In the genomic region with DNA sequence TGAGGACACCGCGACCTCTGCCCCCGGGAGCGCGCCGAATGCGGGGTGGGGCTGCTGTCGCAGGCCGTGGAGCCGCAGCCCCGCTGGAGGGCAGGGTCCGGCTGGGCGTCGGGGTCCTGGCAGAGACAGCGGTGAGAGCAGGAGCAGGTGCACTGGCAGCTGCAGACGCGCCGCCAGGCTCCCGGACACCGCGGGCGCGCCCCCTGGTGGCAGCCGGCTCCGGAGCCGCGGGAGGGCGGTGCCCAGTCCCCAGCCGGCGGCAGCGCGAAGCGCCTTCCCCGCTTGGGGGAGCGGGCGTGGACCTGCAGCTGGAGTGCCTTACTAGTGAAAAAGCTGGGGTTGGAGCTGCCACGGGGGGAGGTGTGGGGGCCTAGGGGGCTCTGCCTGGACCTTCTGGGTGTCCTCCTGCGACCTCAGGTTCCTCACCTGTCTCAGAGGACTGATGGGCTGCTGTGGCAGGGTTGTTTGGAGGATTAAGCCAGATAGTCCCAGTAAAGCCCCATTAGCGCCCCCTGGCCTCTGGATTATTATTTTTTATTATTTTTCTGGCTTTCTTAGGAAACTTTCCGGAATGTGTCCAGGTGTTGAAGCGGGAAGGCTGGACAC, we compare ENCODE assay signal across 1 cellular context.
TF ChIP-seq lines count a peak whose summit lies in the region.

No MANE protein-coding gene starts in this region.

TF ChIP-seq in HepG2, 621 proteins besides CTCF, POLR2A, EP300 and RAD21 (continued from another document and continues in another):
- TF ChIP-seq, protein P1, sequence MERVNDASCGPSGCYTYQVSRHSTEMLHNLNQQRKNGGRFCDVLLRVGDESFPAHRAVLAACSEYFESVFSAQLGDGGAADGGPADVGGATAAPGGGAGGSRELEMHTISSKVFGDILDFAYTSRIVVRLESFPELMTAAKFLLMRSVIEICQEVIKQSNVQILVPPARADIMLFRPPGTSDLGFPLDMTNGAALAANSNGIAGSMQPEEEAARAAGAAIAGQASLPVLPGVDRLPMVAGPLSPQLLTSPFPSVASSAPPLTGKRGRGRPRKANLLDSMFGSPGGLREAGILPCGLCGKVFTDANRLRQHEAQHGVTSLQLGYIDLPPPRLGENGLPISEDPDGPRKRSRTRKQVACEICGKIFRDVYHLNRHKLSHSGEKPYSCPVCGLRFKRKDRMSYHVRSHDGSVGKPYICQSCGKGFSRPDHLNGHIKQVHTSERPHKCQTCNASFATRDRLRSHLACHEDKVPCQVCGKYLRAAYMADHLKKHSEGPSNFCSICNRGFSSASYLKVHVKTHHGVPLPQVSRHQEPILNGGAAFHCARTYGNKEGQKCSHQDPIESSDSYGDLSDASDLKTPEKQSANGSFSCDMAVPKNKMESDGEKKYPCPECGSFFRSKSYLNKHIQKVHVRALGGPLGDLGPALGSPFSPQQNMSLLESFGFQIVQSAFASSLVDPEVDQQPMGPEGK (CRISPR knock-in tag; IDR thresholded peaks at IDR 0.05), result peak; percentile 27; the same call in 1 of the 2 replicates
- TF ChIP-seq ZNF766 (CRISPR knock-in tag; IDR thresholded peaks at IDR 0.05; ENCODE audit: borderline replicate concordance) (0 out of 2 replicates have a peak, but pooled peaks have one; percentile 45), ZNF607 (CRISPR knock-in tag; IDR thresholded peaks at IDR 0.05; ENCODE audit: borderline replicate concordance) (peak; percentile 54; the same call in 1 of the 2 replicates), MXD4 (CRISPR knock-in tag; IDR thresholded peaks at IDR 0.05) (0 out of 2 replicates have a peak, but pooled peaks have one; percentile 34), YY1 (IDR thresholded peaks at IDR 0.05; ENCODE audit: insufficient read depth, insufficient replicate concordance, low read depth, low read length) (peak; percentile 55), SOX5 (CRISPR knock-in tag; IDR thresholded peaks at IDR 0.05; ENCODE audit: borderline replicate concordance) (0 out of 2 replicates have a peak, but pooled peaks have one; percentile 16), SAP130 (CRISPR knock-in tag; IDR thresholded peaks at IDR 0.05; ENCODE audit: low read depth) (peak; percentile 49), REPIN1 (CRISPR knock-in tag; IDR thresholded peaks at IDR 0.05; ENCODE audit: borderline replicate concordance, low read depth) (peak; percentile 61; the same call in 1 of the 2 replicates), SKI (IDR thresholded peaks at IDR 0.05; ENCODE audit: partially characterized antibody) (peak; percentile 71), ZNF331 (CRISPR knock-in tag; IDR thresholded peaks at IDR 0.05) (peak; percentile 19; the same call in 1 of the 2 replicates), ZNF772 (CRISPR knock-in tag; IDR thresholded peaks at IDR 0.05) (peak; percentile 39; the same call in 1 of the 2 replicates), KDM2A (CRISPR knock-in tag; IDR thresholded peaks at IDR 0.05; ENCODE audit: borderline replicate concordance, low read depth) (peak; percentile 59; the same call in 1 of the 2 replicates), MIER3 (CRISPR knock-in tag; IDR thresholded peaks at IDR 0.05; ENCODE audit: borderline replicate concordance) (0 out of 2 replicates have a peak, but pooled peaks have one; percentile 24), HOXA3 (CRISPR knock-in tag; IDR thresholded peaks at IDR 0.05) (peak; percentile 25; the same call in 1 of the 2 replicates), ATF7-NPFF (CRISPR knock-in tag; IDR thresholded peaks at IDR 0.05; ENCODE audit: low read depth) (0 out of 2 replicates have a peak, but pooled peaks have one; percentile 44), IRX3 (CRISPR knock-in tag; IDR thresholded peaks at IDR 0.05; ENCODE audit: borderline replicate concordance, low read depth) (0 out of 2 replicates have a peak, but pooled peaks have one; percentile 40), KLF12 (CRISPR knock-in tag; IDR thresholded peaks at IDR 0.05; ENCODE audit: borderline replicate concordance) (peak; percentile 83; the same call in 1 of the 2 replicates), ZSCAN31 (CRISPR knock-in tag; IDR thresholded peaks at IDR 0.05; ENCODE audit: low read depth) (peak; percentile 48), ARNT2 (CRISPR knock-in tag; IDR thresholded peaks at IDR 0.05; ENCODE audit: low read depth) (peak; percentile 59; the same call in 1 of the 2 replicates), ZNF34 (CRISPR knock-in tag; IDR thresholded peaks at IDR 0.05; ENCODE audit: borderline replicate concordance) (0 out of 2 replicates have a peak, but pooled peaks have one; percentile 30)
- TF ChIP-seq, protein P2, sequence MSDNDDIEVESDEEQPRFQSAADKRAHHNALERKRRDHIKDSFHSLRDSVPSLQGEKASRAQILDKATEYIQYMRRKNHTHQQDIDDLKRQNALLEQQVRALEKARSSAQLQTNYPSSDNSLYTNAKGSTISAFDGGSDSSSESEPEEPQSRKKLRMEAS (IDR thresholded peaks at IDR 0.05), result peak; percentile 45; the same call in 1 of the 2 replicates
- TF ChIP-seq, protein P3, sequence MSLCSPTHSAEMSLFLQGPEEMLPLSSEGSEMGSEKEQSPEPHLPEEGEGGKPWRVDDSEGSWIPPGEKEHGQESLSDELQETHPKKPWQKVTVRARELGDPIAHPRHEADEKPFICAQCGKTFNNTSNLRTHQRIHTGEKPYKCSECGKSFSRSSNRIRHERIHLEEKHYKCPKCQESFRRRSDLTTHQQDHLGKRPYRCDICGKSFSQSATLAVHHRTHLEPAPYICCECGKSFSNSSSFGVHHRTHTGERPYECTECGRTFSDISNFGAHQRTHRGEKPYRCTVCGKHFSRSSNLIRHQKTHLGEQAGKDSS (CRISPR knock-in tag; IDR thresholded peaks at IDR 0.05; ENCODE audit: borderline replicate concordance, low read depth), result 0 out of 2 replicates have a peak, but pooled peaks have one; percentile 29
- TF ChIP-seq, protein P4, sequence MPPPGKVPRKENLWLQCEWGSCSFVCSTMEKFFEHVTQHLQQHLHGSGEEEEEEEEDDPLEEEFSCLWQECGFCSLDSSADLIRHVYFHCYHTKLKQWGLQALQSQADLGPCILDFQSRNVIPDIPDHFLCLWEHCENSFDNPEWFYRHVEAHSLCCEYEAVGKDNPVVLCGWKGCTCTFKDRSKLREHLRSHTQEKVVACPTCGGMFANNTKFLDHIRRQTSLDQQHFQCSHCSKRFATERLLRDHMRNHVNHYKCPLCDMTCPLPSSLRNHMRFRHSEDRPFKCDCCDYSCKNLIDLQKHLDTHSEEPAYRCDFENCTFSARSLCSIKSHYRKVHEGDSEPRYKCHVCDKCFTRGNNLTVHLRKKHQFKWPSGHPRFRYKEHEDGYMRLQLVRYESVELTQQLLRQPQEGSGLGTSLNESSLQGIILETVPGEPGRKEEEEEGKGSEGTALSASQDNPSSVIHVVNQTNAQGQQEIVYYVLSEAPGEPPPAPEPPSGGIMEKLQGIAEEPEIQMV (CRISPR knock-in tag; IDR thresholded peaks at IDR 0.05; ENCODE audit: low read depth), result 0 out of 2 replicates have a peak, but pooled peaks have one; percentile 18
- TF ChIP-seq, protein P5, sequence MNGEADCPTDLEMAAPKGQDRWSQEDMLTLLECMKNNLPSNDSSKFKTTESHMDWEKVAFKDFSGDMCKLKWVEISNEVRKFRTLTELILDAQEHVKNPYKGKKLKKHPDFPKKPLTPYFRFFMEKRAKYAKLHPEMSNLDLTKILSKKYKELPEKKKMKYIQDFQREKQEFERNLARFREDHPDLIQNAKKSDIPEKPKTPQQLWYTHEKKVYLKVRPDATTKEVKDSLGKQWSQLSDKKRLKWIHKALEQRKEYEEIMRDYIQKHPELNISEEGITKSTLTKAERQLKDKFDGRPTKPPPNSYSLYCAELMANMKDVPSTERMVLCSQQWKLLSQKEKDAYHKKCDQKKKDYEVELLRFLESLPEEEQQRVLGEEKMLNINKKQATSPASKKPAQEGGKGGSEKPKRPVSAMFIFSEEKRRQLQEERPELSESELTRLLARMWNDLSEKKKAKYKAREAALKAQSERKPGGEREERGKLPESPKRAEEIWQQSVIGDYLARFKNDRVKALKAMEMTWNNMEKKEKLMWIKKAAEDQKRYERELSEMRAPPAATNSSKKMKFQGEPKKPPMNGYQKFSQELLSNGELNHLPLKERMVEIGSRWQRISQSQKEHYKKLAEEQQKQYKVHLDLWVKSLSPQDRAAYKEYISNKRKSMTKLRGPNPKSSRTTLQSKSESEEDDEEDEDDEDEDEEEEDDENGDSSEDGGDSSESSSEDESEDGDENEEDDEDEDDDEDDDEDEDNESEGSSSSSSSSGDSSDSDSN (CRISPR knock-in tag; IDR thresholded peaks at IDR 0.05), result peak; percentile 63; the same call in 1 of the 2 replicates
- TF ChIP-seq, protein P6, sequence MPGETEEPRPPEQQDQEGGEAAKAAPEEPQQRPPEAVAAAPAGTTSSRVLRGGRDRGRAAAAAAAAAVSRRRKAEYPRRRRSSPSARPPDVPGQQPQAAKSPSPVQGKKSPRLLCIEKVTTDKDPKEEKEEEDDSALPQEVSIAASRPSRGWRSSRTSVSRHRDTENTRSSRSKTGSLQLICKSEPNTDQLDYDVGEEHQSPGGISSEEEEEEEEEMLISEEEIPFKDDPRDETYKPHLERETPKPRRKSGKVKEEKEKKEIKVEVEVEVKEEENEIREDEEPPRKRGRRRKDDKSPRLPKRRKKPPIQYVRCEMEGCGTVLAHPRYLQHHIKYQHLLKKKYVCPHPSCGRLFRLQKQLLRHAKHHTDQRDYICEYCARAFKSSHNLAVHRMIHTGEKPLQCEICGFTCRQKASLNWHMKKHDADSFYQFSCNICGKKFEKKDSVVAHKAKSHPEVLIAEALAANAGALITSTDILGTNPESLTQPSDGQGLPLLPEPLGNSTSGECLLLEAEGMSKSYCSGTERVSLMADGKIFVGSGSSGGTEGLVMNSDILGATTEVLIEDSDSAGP (CRISPR knock-in tag; IDR thresholded peaks at IDR 0.05; ENCODE audit: borderline replicate concordance), result peak; percentile 70; the same call in 1 of the 2 replicates
- TF ChIP-seq, protein P7, sequence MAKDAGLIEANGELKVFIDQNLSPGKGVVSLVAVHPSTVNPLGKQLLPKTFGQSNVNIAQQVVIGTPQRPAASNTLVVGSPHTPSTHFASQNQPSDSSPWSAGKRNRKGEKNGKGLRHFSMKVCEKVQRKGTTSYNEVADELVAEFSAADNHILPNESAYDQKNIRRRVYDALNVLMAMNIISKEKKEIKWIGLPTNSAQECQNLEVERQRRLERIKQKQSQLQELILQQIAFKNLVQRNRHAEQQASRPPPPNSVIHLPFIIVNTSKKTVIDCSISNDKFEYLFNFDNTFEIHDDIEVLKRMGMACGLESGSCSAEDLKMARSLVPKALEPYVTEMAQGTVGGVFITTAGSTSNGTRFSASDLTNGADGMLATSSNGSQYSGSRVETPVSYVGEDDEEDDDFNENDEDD (CRISPR knock-in tag; IDR thresholded peaks at IDR 0.05; ENCODE audit: borderline replicate concordance), result peak; percentile 64; the same call in 1 of the 2 replicates
- TF ChIP-seq, protein P8, sequence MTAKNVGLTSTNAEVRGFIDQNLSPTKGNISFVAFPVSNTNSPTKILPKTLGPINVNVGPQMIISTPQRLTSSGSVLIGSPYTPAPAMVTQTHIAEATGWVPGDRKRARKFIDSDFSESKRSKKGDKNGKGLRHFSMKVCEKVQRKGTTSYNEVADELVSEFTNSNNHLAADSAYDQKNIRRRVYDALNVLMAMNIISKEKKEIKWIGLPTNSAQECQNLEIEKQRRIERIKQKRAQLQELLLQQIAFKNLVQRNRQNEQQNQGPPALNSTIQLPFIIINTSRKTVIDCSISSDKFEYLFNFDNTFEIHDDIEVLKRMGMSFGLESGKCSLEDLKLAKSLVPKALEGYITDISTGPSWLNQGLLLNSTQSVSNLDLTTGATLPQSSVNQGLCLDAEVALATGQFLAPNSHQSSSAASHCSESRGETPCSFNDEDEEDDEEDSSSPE (CRISPR knock-in tag; IDR thresholded peaks at IDR 0.05), result peak; percentile 44; the same call in 1 of the 2 replicates
- TF ChIP-seq, protein P9, sequence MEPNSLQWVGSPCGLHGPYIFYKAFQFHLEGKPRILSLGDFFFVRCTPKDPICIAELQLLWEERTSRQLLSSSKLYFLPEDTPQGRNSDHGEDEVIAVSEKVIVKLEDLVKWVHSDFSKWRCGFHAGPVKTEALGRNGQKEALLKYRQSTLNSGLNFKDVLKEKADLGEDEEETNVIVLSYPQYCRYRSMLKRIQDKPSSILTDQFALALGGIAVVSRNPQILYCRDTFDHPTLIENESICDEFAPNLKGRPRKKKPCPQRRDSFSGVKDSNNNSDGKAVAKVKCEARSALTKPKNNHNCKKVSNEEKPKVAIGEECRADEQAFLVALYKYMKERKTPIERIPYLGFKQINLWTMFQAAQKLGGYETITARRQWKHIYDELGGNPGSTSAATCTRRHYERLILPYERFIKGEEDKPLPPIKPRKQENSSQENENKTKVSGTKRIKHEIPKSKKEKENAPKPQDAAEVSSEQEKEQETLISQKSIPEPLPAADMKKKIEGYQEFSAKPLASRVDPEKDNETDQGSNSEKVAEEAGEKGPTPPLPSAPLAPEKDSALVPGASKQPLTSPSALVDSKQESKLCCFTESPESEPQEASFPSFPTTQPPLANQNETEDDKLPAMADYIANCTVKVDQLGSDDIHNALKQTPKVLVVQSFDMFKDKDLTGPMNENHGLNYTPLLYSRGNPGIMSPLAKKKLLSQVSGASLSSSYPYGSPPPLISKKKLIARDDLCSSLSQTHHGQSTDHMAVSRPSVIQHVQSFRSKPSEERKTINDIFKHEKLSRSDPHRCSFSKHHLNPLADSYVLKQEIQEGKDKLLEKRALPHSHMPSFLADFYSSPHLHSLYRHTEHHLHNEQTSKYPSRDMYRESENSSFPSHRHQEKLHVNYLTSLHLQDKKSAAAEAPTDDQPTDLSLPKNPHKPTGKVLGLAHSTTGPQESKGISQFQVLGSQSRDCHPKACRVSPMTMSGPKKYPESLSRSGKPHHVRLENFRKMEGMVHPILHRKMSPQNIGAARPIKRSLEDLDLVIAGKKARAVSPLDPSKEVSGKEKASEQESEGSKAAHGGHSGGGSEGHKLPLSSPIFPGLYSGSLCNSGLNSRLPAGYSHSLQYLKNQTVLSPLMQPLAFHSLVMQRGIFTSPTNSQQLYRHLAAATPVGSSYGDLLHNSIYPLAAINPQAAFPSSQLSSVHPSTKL (CRISPR knock-in tag; IDR thresholded peaks at IDR 0.05), result peak; percentile 10; the same call in 1 of the 2 replicates
- TF ChIP-seq, protein P10, sequence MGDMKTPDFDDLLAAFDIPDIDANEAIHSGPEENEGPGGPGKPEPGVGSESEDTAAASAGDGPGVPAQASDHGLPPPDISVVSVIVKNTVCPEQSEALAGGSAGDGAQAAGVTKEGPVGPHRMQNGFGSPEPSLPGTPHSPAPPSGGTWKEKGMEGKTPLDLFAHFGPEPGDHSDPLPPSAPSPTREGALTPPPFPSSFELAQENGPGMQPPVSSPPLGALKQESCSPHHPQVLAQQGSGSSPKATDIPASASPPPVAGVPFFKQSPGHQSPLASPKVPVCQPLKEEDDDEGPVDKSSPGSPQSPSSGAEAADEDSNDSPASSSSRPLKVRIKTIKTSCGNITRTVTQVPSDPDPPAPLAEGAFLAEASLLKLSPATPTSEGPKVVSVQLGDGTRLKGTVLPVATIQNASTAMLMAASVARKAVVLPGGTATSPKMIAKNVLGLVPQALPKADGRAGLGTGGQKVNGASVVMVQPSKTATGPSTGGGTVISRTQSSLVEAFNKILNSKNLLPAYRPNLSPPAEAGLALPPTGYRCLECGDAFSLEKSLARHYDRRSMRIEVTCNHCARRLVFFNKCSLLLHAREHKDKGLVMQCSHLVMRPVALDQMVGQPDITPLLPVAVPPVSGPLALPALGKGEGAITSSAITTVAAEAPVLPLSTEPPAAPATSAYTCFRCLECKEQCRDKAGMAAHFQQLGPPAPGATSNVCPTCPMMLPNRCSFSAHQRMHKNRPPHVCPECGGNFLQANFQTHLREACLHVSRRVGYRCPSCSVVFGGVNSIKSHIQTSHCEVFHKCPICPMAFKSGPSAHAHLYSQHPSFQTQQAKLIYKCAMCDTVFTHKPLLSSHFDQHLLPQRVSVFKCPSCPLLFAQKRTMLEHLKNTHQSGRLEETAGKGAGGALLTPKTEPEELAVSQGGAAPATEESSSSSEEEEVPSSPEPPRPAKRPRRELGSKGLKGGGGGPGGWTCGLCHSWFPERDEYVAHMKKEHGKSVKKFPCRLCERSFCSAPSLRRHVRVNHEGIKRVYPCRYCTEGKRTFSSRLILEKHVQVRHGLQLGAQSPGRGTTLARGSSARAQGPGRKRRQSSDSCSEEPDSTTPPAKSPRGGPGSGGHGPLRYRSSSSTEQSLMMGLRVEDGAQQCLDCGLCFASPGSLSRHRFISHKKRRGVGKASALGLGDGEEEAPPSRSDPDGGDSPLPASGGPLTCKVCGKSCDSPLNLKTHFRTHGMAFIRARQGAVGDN (CRISPR knock-in tag; IDR thresholded peaks at IDR 0.05), result peak; percentile 79
